14 cellular contexts compared by ENCODE assay signal in genomic region chr11:100734743-100735527, GRCh38. TPM values are rescaled to one million over a fixed set of nuclear protein-coding genes. Genes with fewer than 3 reads are reported as not detected.
A peak's percentile ranks its signal among the peaks of the same experiment; 100 is the strongest.
DNase-seq lines count a peak whose midpoint lies in the region; ATAC-seq and TF ChIP-seq lines count a peak whose summit lies in the region.
"Had no signal": no experiment of that assay in that cellular context is flagged by ENCODE, and none has a peak within 500 bp of the region (broad histone marks: within the 10 kb centered on the region; RNA-seq: fewer than 3 reads in every experiment).

No MANE protein-coding gene starts in this region.

- H3K9ac ChIP-seq in smooth muscle cell (ENCODE audit: low read depth), result no peak overlapping the region

- H3F3A ChIP-seq in smooth muscle cell (ENCODE audit: low read depth), result peaks cover 23% of the 10 kb centered on the region

- H3K4me3 ChIP-seq in smooth muscle cell, result no peak overlapping the region
- H3K4me3 ChIP-seq: coronary artery had no signal

- peaks cover 49% of the 10 kb centered on the region for H3K79me2 ChIP-seq in smooth muscle cell (ENCODE audit: low read depth)

- H3K9me3 ChIP-seq in smooth muscle cell (replicated peaks; ENCODE audit: low read depth), result no peaks in the 10 kb centered on the region
- H3K9me3 ChIP-seq: neutrophil had no signal

- peak overlapping the region; percentile 31 for H3K4me2 ChIP-seq in smooth muscle cell

- TF ChIP-seq CTCF in smooth muscle cell (IDR thresholded peaks at IDR 0.05; ENCODE audit: borderline replicate concordance, insufficient read depth, poor library complexity, severe bottlenecking), result no peak

- WGBS in smooth muscle cell (ENCODE audit: low lambda C conversion rate), result 86% methylated on average over 1 of the region's 1 CpG

- peaks cover 56% of the 10 kb centered on the region for H3K4me1 ChIP-seq in smooth muscle cell (ENCODE audit: low read depth)

- H2AFZ ChIP-seq in smooth muscle cell (ENCODE audit: low read depth), result no peak overlapping the region

- ATAC-seq in GM18870 (IDR thresholded peaks at IDR 0.05; ENCODE audit: unreplicated experiment), result peak; percentile 58
- peak; percentile 54 for ATAC-seq in GM21737 (IDR thresholded peaks at IDR 0.05; ENCODE audit: unreplicated experiment)
- peak; percentile 54 for ATAC-seq in HG03460 (IDR thresholded peaks at IDR 0.05; ENCODE audit: unreplicated experiment)
- ATAC-seq: activated naive CD8-positive, alpha-beta T cell treated with anti-CD3 and anti-CD28 coated beads, Interleukin-2, amount 50 U/mL, for 24 hours had no signal

- no peaks in the 10 kb centered on the region for H3K36me3 ChIP-seq in smooth muscle cell (ENCODE audit: low read depth)
- H3K36me3 ChIP-seq: neutrophil had no signal

- H4K20me1 ChIP-seq in smooth muscle cell (ENCODE audit: low read depth), result peaks cover under 1% of the 10 kb centered on the region

- no peaks in the 10 kb centered on the region for H3K27me3 ChIP-seq in smooth muscle cell (ENCODE audit: low read depth)
- H3K27me3 ChIP-seq: neutrophil had no signal

- no peak for DNase-seq in smooth muscle cell (lab: John Stamatoyannopoulos, UW; ENCODE audit: unreplicated experiment)
- DNase-seq in AG08396 (ENCODE audit: low spot score), result no peak
- no peak for DNase-seq in NCI-H2081 treated with DMSO at 0.1 percent for 48 hours (lab: John Stamatoyannopoulos, UW)
- no peak for DNase-seq in dermis blood vessel endothelial cell
- DNase-seq: activated B cell treated with CpG ODN at 0.5 μM for 24 hours; activated naive CD8-positive, alpha-beta T cell treated with anti-CD3 and anti-CD28 coated beads, Interleukin-2, amount 50 U/mL, for 24 hours; activated T-cell treated with anti-CD3 and anti-CD28 coated beads for 4 hours; CD4-positive, alpha-beta T cell; H7 had no signal

- peak overlapping the region; percentile 95 for H3K27ac ChIP-seq in smooth muscle cell (ENCODE audit: low read depth)
- H3K27ac ChIP-seq: coronary artery, neutrophil had no signal

RNA-seq across cellular contexts. Expression of gene ARHGAP42, which starts 47.8 kb away (rescaled TPM):
- total RNA-seq in smooth muscle cell, result 49.3 and 53.4 TPM in 2 replicates
- 12.2 and 12.7 TPM in 2 replicates for polyA plus RNA-seq in smooth muscle cell
- 6.0 and 13.4 TPM in 2 replicates for total RNA-seq in dermis blood vessel endothelial cell
- total RNA-seq: CD4-positive, alpha-beta T cell had no signal
